ENCODE assay signal across 8 cellular contexts in the genomic region with DNA sequence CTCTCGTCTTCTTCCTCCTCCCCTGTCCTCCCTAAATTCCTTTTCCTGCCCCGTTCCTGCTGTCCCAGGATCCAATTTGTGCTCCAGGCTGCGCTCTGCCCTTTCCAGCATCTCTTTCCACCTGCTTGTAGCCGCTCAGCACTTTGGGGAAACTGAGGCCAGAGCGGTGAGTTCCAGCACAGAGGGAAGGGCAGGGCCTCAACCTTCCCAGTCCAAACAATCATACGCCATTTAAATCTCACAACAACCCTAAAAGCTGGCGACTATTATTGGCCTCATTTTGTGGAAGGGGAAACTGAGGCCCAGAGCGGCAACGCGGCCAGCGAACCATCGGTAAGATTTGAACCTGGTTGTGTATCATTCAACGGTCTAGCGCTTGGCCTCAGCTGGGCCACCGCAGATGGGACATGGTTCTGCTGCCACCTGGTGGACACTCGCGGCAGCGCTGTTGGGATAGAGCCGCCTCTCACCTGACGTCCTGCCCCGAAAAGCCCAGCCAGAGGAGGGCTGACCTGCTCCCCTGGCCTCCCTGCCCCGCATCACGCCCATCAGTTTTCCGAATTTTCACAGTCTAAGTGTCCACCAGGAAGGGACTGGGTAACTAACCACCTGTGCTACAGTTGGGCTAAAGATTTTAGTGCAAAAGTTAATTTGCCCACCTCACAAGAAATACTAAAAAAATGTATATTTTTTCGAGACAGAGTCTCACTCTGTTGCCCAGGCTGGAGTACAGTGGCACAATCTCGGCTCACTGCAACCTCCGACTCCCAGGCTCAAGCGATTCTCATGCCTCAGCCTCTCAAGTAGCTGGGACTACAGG. TPM values are rescaled to one million over a fixed set of nuclear protein-coding genes. Genes with fewer than 3 reads are reported as not detected.
DNase-seq lines count a peak whose midpoint lies in the region; ATAC-seq and TF ChIP-seq lines count a peak whose summit lies in the region.

No MANE protein-coding gene starts in this region.

- H3K4me1 Mint-ChIP-seq in Caco-2 (ENCODE audit: low read depth, unreplicated experiment) (no peaks in the 10 kb centered on the region), IgD-negative memory B cell (peaks cover 13 to 21% (median 20%) of the 10 kb centered on the region in 3 donors), nephron progenitor cell (peaks cover 19% of the 10 kb centered on the region)
- peaks cover 22% of the 10 kb centered on the region for H3K4me1 Mint-ChIP-seq in activated T-cell treated with anti-CD3 and anti-CD28 coated beads, Interleukin-2, amount 50 U/mL, for 24 hours (ENCODE audit: low read depth)
- H3K4me1 Mint-ChIP-seq in stimulated activated naive CD8-positive, alpha-beta T cell treated with anti-CD3 and anti-CD28 coated beads, Interleukin-15, amount 100 ng/mL, for 72 hours: peaks cover 39% of the 10 kb centered on the region

- no peaks in the 10 kb centered on the region for H3K9me3 ChIP-seq in Caco-2
- H3K9me3 ChIP-seq in Panc1 (ENCODE audit: control insufficient read depth, insufficient read depth, low read depth, low read length): no peaks in the 10 kb centered on the region

- H3K9me3 Mint-ChIP-seq in Caco-2 (ENCODE audit: unreplicated experiment) (no peaks in the 10 kb centered on the region), IgD-negative memory B cell (no peaks in the 10 kb centered on the region), nephron progenitor cell (peaks cover 8% of the 10 kb centered on the region)
- no peaks in the 10 kb centered on the region for H3K9me3 Mint-ChIP-seq in activated T-cell treated with anti-CD3 and anti-CD28 coated beads, Interleukin-2, amount 50 U/mL, for 24 hours
- H3K9me3 Mint-ChIP-seq in stimulated activated naive CD8-positive, alpha-beta T cell treated with anti-CD3 and anti-CD28 coated beads, Interleukin-15, amount 100 ng/mL, for 72 hours: peaks cover 0 to 7% of the 10 kb centered on the region in 2 donors

- ATAC-seq in Panc1: peak; percentile 72
- ATAC-seq in stimulated activated naive CD8-positive, alpha-beta T cell treated with anti-CD3 and anti-CD28 coated beads, Interleukin-15, amount 100 ng/mL, for 72 hours: peak; percentile 48
- ATAC-seq in HG02763 (IDR thresholded peaks at IDR 0.05; ENCODE audit: unreplicated experiment): no peak

- TF ChIP-seq CTCF in Caco-2 (IDR thresholded peaks at IDR 0.05; ENCODE audit: insufficient read depth in 1 of 2, low read depth in 1 of 2, low read length in 1 of 2, severe bottlenecking in 1 of 2, unreplicated experiment in 1 of 2): peak; percentile 93 to 94
- peak; percentile 92 for TF ChIP-seq CTCF in Panc1 (IDR thresholded peaks at IDR 0.05)
- TF ChIP-seq CTCF in nephron progenitor cell (IDR thresholded peaks at IDR 0.05): peak; percentile 98

- peaks cover 13% of the 10 kb centered on the region for H3K36me3 Mint-ChIP-seq in Caco-2 (ENCODE audit: insufficient read depth, unreplicated experiment)
- H3K36me3 Mint-ChIP-seq in IgD-negative memory B cell: no peaks in the 10 kb centered on the region
- H3K36me3 Mint-ChIP-seq in activated T-cell treated with anti-CD3 and anti-CD28 coated beads, Interleukin-2, amount 50 U/mL, for 24 hours (ENCODE audit: low read depth): peaks cover 10% of the 10 kb centered on the region
- H3K36me3 Mint-ChIP-seq in nephron progenitor cell (ENCODE audit: low read depth): peaks cover 10% of the 10 kb centered on the region

- H3K27ac Mint-ChIP-seq in Caco-2 (ENCODE audit: unreplicated experiment): no peak overlapping the region
- H3K27ac Mint-ChIP-seq in IgD-negative memory B cell: peak overlapping the region in 2 of 3 donors; percentile 13 to 90
- H3K27ac Mint-ChIP-seq in activated T-cell treated with anti-CD3 and anti-CD28 coated beads, Interleukin-2, amount 50 U/mL, for 24 hours: no peak overlapping the region
- no peak overlapping the region for H3K27ac Mint-ChIP-seq in nephron progenitor cell
- H3K27ac Mint-ChIP-seq in stimulated activated naive CD8-positive, alpha-beta T cell treated with anti-CD3 and anti-CD28 coated beads, Interleukin-15, amount 100 ng/mL, for 72 hours: peak overlapping the region; percentile 30 to 48

- BruUV-seq in Caco-2 (replicated peaks; lab: Mats Ljungman, UMichigan) (no TSS peak), Panc1 (replicated peaks; lab: Mats Ljungman, UMichigan) (no TSS peak)

- DNase-seq in Caco-2 (peak; percentile 80 to 89), Panc1 (ENCODE audit: low read depth, low spot score) (no peak), fibroblast of gingiva (ENCODE audit: low read depth) (peak; percentile 48), nephron progenitor cell (peak; percentile 97)
- DNase-seq in activated T-cell treated with anti-CD3 and anti-CD28 coated beads, Interleukin-2, amount 50 U/mL, for 24 hours: peak; percentile 97
- peak; percentile 89 to 92 for DNase-seq in stimulated activated naive CD8-positive, alpha-beta T cell treated with anti-CD3 and anti-CD28 coated beads, Interleukin-15, amount 100 ng/mL, for 72 hours

- H3K27me3 Mint-ChIP-seq in Caco-2 (ENCODE audit: insufficient read depth, unreplicated experiment) (peaks cover 2% of the 10 kb centered on the region), IgD-negative memory B cell (no peaks in the 10 kb centered on the region), nephron progenitor cell (ENCODE audit: low read depth, poor library complexity) (peaks cover 46% of the 10 kb centered on the region)
- no peaks in the 10 kb centered on the region for H3K27me3 Mint-ChIP-seq in activated T-cell treated with anti-CD3 and anti-CD28 coated beads, Interleukin-2, amount 50 U/mL, for 24 hours
- H3K27me3 Mint-ChIP-seq in stimulated activated naive CD8-positive, alpha-beta T cell treated with anti-CD3 and anti-CD28 coated beads, Interleukin-15, amount 100 ng/mL, for 72 hours: no peaks in the 10 kb centered on the region

- H3K4me3 ChIP-seq in Caco-2 (ENCODE audit: low read depth, low read length) (no peak overlapping the region), Panc1 (ENCODE audit: low read depth in 2 of 2, low read length in 2 of 2) (no peak overlapping the region)

- H3K27me3 ChIP-seq in Caco-2 (replicated peaks; ENCODE audit: control insufficient read depth, insufficient read depth, low read length) (no peaks in the 10 kb centered on the region), Panc1 (ENCODE audit: control insufficient read depth, insufficient read depth, low read length) (no peaks in the 10 kb centered on the region)

- H3K27ac ChIP-seq in Panc1 (ENCODE audit: low read length): no peak overlapping the region

- H3K36me3 ChIP-seq in Caco-2 (ENCODE audit: control insufficient read depth, insufficient read depth, low read length) (no peaks in the 10 kb centered on the region), Panc1 (ENCODE audit: control insufficient read depth, insufficient read depth, low read length) (peaks cover 5% of the 10 kb centered on the region; the same call in 1 of the 2 replicates)

- no peak overlapping the region for H3K4me3 Mint-ChIP-seq in Caco-2 (ENCODE audit: unreplicated experiment)
- peak overlapping the region in 1 of 4 donors; percentile 52 for H3K4me3 Mint-ChIP-seq in IgD-negative memory B cell
- no peak overlapping the region for H3K4me3 Mint-ChIP-seq in activated T-cell treated with anti-CD3 and anti-CD28 coated beads, Interleukin-2, amount 50 U/mL, for 24 hours
- no peak overlapping the region for H3K4me3 Mint-ChIP-seq in nephron progenitor cell
- no peak overlapping the region for H3K4me3 Mint-ChIP-seq in stimulated activated naive CD8-positive, alpha-beta T cell treated with anti-CD3 and anti-CD28 coated beads, Interleukin-15, amount 100 ng/mL, for 72 hours

- CTCF ChIA-PET in Caco-2 (lab: Charles Lee) (interaction anchor here (0.5 to 1.1 kb wide), 5 partner anchors 77 to 250 kb away, joined by 3 read pairs; partner anchors contain the start of gene CCDC124), Panc1 (lab: Charles Lee) (no interaction called here)

- in situ Hi-C loops in Panc1 (cut with HindIII; ENCODE audit: low pct_unique_long_range_greater_than_20kb, low sequenced_read_pairs): no loop called here

- POLR2A ChIA-PET in Caco-2 (lab: Charles Lee) (no interaction called here), Panc1 (lab: Charles Lee) (no interaction called here)

- no peaks in the 10 kb centered on the region for H3K4me1 ChIP-seq in Caco-2
- H3K4me1 ChIP-seq in Panc1 (ENCODE audit: control insufficient read depth, insufficient read depth, low read length): peaks cover under 1% of the 10 kb centered on the region; the same call in 1 of the 2 replicates

- intact Hi-C loops in Caco-2 (cut with micrococcal nuclease; ENCODE audit: unreplicated experiment) (loop anchor here (1.0 to 5.0 kb wide), 2 partner anchors 89 to 413 kb away; no protein-coding TSS in a partner anchor), Panc1 (cut with micrococcal nuclease; ENCODE audit: unreplicated experiment) (loop anchor here (10.0 kb wide), 1 partner anchor 71 kb away; no protein-coding TSS in a partner anchor)

RNA-seq across cellular contexts. Expression of gene RPL18A, which starts 4.2 kb away (rescaled TPM):
- total RNA-seq in Caco-2 (2022) (1,599 and 1,686 TPM in 2 replicates), Panc1 (2021; ENCODE audit: unreplicated experiment) (1,352 TPM)
- 5,234 TPM for polyA plus RNA-seq in IgD-negative memory B cell
- 2,329 TPM for polyA plus RNA-seq in Panc1 (2012; ENCODE audit: insufficient read length)

RNA-seq across cellular contexts. Expression of gene JAK3, which starts 7.8 kb away (rescaled TPM):
- total RNA-seq in Caco-2 (2022) (not detected in 2 replicates), Panc1 (2021; ENCODE audit: unreplicated experiment) (2.1 TPM)
- 56.3 TPM for polyA plus RNA-seq in IgD-negative memory B cell
- polyA plus RNA-seq in Panc1 (2012; ENCODE audit: insufficient read length): 1.7 TPM

RNA-seq across cellular contexts. Expression of gene SLC5A5, which starts 16.2 kb away (rescaled TPM):
- 0.43 TPM in 1 of 2 replicates, not detected in the other for total RNA-seq in Caco-2 (2022)
- not detected for polyA plus RNA-seq in IgD-negative memory B cell
- total RNA-seq in Panc1 (2021; ENCODE audit: unreplicated experiment): 6.3 TPM
- 4.5 TPM for polyA plus RNA-seq in Panc1 (2012; ENCODE audit: insufficient read length)

RNA-seq across cellular contexts. Expression of gene INSL3, which starts 34.2 kb away (rescaled TPM):
- total RNA-seq in Caco-2 (2022): not detected in 2 replicates
- 1.7 TPM for polyA plus RNA-seq in IgD-negative memory B cell
- 0.57 TPM for total RNA-seq in Panc1 (2021; ENCODE audit: unreplicated experiment)
- polyA plus RNA-seq in Panc1 (2012; ENCODE audit: insufficient read length): 1.2 TPM

Comparison
In these comparisons a context has a peak if more than half of its experiments do, and no peak if none do; other contexts are left out.
1. H3K27ac Mint-ChIP-seq: peak in IgD-negative memory B cell (2 of 3) and stimulated activated naive CD8-positive, alpha-beta T cell treated with anti-CD3 and anti-CD28 coated beads, Interleukin-15, amount 100 ng/mL, for 72 hours (2 of 2); none in Caco-2 (single experiment), activated T-cell treated with anti-CD3 and anti-CD28 coated beads, Interleukin-2, amount 50 U/mL, for 24 hours (single experiment) and nephron progenitor cell (single experiment).
2. Peak in every context shown above with its lines, with median percentiles within 50 percentile points of each other: CTCF ChIP-seq.